In the genomic region with DNA sequence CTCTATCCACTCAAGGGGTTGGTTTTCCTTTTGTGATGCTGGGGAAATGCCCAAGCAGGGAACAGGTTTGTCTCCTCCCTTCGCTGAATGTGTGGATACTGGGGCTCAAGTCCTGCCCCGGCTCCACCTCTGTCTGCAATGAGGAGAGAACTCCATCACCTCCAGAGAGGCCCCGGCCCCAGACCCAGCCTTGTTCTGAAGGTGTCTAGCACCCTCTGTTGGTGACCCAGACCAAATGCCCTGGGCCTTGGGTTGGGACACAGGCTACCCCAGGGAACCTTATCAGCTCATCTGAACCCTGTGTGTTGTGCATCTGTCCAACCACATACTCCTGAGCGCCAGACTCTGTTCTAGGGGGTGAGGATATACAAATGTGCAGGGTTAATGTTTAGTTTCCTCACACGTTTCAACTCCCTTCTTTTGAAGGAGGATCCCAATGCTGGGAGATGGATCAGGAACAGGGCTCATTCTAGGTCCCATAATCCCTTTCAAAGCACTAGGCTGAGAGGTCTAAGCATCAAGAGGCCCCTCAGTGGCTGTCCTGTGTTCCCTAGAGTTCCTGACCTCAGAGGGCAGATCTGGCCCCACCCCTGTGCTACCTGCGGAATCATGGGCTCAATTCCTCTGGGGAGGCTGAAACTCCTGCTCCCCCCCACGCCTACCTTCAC, we compare ENCODE assay signal across 8 cellular contexts.
DNase-seq lines count a peak whose midpoint lies in the region; ATAC-seq and TF ChIP-seq lines count a peak whose summit lies in the region.

No MANE protein-coding gene starts in this region.

- no peaks in the 10 kb centered on the region for H3K36me3 Mint-ChIP-seq in activated CD4-positive, alpha-beta T cell treated with anti-CD3 and anti-CD28 coated beads for 36 hours (ENCODE audit: low read depth)

- H3K27ac Mint-ChIP-seq in activated CD4-positive, alpha-beta T cell treated with anti-CD3 and anti-CD28 coated beads for 36 hours: no peak overlapping the region

- no peaks in the 10 kb centered on the region for H3K4me1 Mint-ChIP-seq in activated CD4-positive, alpha-beta T cell treated with anti-CD3 and anti-CD28 coated beads for 36 hours

- no peak for TF ChIP-seq POLR2A in NB4 (IDR thresholded peaks at IDR 0.05; ENCODE audit: extremely low read depth, insufficient read length)

- intact Hi-C loops in activated CD4-positive, alpha-beta T cell treated with anti-CD3 and anti-CD28 coated beads for 36 hours (cut with DNase I, micrococcal nuclease): loop anchor here (1.0 to 5.0 kb wide), 3 partner anchors 200 to 236 kb away; no protein-coding TSS in a partner anchor
- intact Hi-C loops in upper lobe of right lung (cut with DNase I): no loop called here

- no peaks in the 10 kb centered on the region for H3K36me3 ChIP-seq in upper lobe of right lung

- H3K9me3 ChIP-seq in upper lobe of right lung: no peaks in the 10 kb centered on the region

- no peaks in the 10 kb centered on the region for H3K4me1 ChIP-seq in upper lobe of right lung

- DNase-seq in AG08395 (ENCODE audit: low spot score) (peak; percentile 74), NB4 (ENCODE audit: low read depth) (peak; percentile 82), myocyte (ENCODE audit: low read depth) (peak; percentile 49), upper lobe of right lung (no peak), mesenteric fat pad (ENCODE audit: low spot score) (no peak)
- peak; percentile 73 for DNase-seq in activated CD4-positive, alpha-beta T cell treated with anti-CD3 and anti-CD28 coated beads for 36 hours
- peak; percentile 15 for DNase-seq in effector CD4-positive, alpha-beta T cell

- no peaks in the 10 kb centered on the region for H3K9me3 Mint-ChIP-seq in activated CD4-positive, alpha-beta T cell treated with anti-CD3 and anti-CD28 coated beads for 36 hours (ENCODE audit: low read depth)

- H3K27me3 Mint-ChIP-seq in activated CD4-positive, alpha-beta T cell treated with anti-CD3 and anti-CD28 coated beads for 36 hours: peaks cover 7% of the 10 kb centered on the region

- no peak overlapping the region for H3K4me3 Mint-ChIP-seq in activated CD4-positive, alpha-beta T cell treated with anti-CD3 and anti-CD28 coated beads for 36 hours

- H3K27ac ChIP-seq in upper lobe of right lung: no peak overlapping the region

- POLR2A ChIA-PET in activated CD4-positive, alpha-beta T cell treated with anti-CD3 and anti-CD28 coated beads for 36 hours (lab: Charles Lee): no interaction called here

- CTCF ChIA-PET in activated CD4-positive, alpha-beta T cell treated with anti-CD3 and anti-CD28 coated beads for 36 hours (lab: Charles Lee): interaction anchor here (0.6 to 3.7 kb wide), 9 partner anchors 28 to 404 kb away, joined by 3 to 31 read pairs (median 4); no protein-coding TSS in a partner anchor

- H3K4me3 ChIP-seq in NB4 (ENCODE audit: low read depth, low read length): no peak overlapping the region
- no peak overlapping the region for H3K4me3 ChIP-seq in upper lobe of right lung

- ATAC-seq in GM18909 (IDR thresholded peaks at IDR 0.05; ENCODE audit: poor library complexity, unreplicated experiment) (peak; percentile 50), upper lobe of right lung (peak; percentile 77)
- peak; percentile 94 for ATAC-seq in activated CD4-positive, alpha-beta T cell treated with anti-CD3 and anti-CD28 coated beads for 36 hours

- no peaks in the 10 kb centered on the region for H3K27me3 ChIP-seq in upper lobe of right lung

- TF ChIP-seq CTCF in NB4 (IDR thresholded peaks at IDR 0.05; ENCODE audit: low read depth, low read length): peak; percentile 87
- peak; percentile 33 for TF ChIP-seq CTCF in upper lobe of right lung (IDR thresholded peaks at IDR 0.05)

Comparison
In these comparisons a context has a peak if more than half of its experiments do, and no peak if none do; other contexts are left out.
1. DNase-seq: peak in AG08395 (single experiment), NB4 (single experiment), activated CD4-positive, alpha-beta T cell treated with anti-CD3 and anti-CD28 coated beads for 36 hours (single experiment), effector CD4-positive, alpha-beta T cell (single experiment) and myocyte (single experiment); none in upper lobe of right lung (single experiment) and mesenteric fat pad (single experiment).
2. Peak in every context shown above with its lines, with median percentiles within 50 percentile points of each other: ATAC-seq.